ENCODE assay signal across 16 cellular contexts in genomic region chr20:54168961-54169862, GRCh38. TPM values are rescaled to one million over a fixed set of nuclear protein-coding genes. Genes with fewer than 3 reads are reported as not detected.
"Had no signal": no experiment of that assay in that cellular context is flagged by ENCODE, and none has a peak within 500 bp of the region (broad histone marks: within the 10 kb centered on the region; RNA-seq: fewer than 3 reads in every experiment).

No MANE protein-coding gene starts in this region.

- DNase-seq: activated CD4-positive, alpha-beta T cell treated with anti-CD3 and anti-CD28 coated beads, Interleukin-2, amount 50 U/mL, for 1 hour; amniotic stem cell; foreskin melanocyte; left ventricle myocardium superior; mesenchymal stem cell; nephron progenitor cell; stimulated activated CD4-positive, alpha-beta T cell treated with anti-CD3 and anti-CD28 coated beads, Interleukin-12 subunit alpha, Interleukin-12 subunit beta, amount 100 ng/mL, for 4 hours; stimulated activated naive CD4-positive, alpha-beta T cell treated with Interleukin-2 at 50 U/mL for 16 hours; upper lobe of right lung had no signal

- H3K27ac ChIP-seq: suprapubic skin, upper lobe of right lung had no signal

- H3K36me3 ChIP-seq: suprapubic skin, upper lobe of right lung had no signal

- H3K9me3 ChIP-seq: suprapubic skin, upper lobe of right lung had no signal

- FAIRE-seq: colon, keratinocyte had no signal

- H3K4me3 ChIP-seq: suprapubic skin, upper lobe of right lung had no signal

- ATAC-seq: activated naive CD4-positive, alpha-beta T cell treated with anti-CD3 and anti-CD28 coated beads, Interleukin-2, amount 50 U/mL, for 72 hours; left ventricle myocardium superior; upper lobe of right lung had no signal

RNA-seq across cellular contexts. Expression of gene CYP24A1, which starts 4.6 kb away (rescaled TPM):
- total RNA-seq: activated naive CD4-positive, alpha-beta T cell treated with anti-CD3 and anti-CD28 coated beads, Interleukin-2, amount 50 U/mL, for 72 hours; activated T-helper 2 cell treated with anti-CD3 and anti-CD28 coated beads, Interferon-gamma antibody, Interleukin-2, Interleukin-4, amounts not matched to agents 10 μg/mL and 5 μg/mL and 100 μg/mL, durations not matched to agents 14 hours and 24 hours and 36 hours; left ventricle myocardium superior; osteocyte; pulmonary artery endothelial cell had no signal
